Comparison of ENCODE assay signal across 17 cellular contexts in genomic region chr1:150763018-150763417, GRCh38. TPM values are rescaled to one million over a fixed set of nuclear protein-coding genes. Genes with fewer than 3 reads are reported as not detected.
DNase-seq lines count a peak whose midpoint lies in the region; ATAC-seq and TF ChIP-seq lines count a peak whose summit lies in the region.
"Had no signal": no experiment of that assay in that cellular context is flagged by ENCODE, and none has a peak within 500 bp of the region (broad histone marks: within the 10 kb centered on the region; RNA-seq: fewer than 3 reads in every experiment).

No MANE protein-coding gene starts in this region.

- no peak overlapping the region for H2AFZ ChIP-seq in SU-DHL-6 (ENCODE audit: low read depth, low read length, severe bottlenecking)

- no peak for ATAC-seq in lower lobe of right lung
- no peak for ATAC-seq in GM18511 (IDR thresholded peaks at IDR 0.05; ENCODE audit: unreplicated experiment)
- ATAC-seq: stimulated activated effector memory CD8-positive, alpha-beta T cell treated with anti-CD3 and anti-CD28 coated beads, Interleukin-12 subunit alpha, Interleukin-12 subunit beta, amount 100 ng/mL, for 72 hours had no signal

- H3K4me1 ChIP-seq in lower lobe of right lung (peaks cover 35% of the 10 kb centered on the region), ascending aorta (no peaks in the 10 kb centered on the region)
- H3K4me1 ChIP-seq: right atrium auricular region had no signal

- H4K20me1 ChIP-seq in SU-DHL-6 (ENCODE audit: low read depth, low read length), result no peaks in the 10 kb centered on the region

- no peaks in the 10 kb centered on the region for H3K9me3 Mint-ChIP-seq in activated naive CD8-positive, alpha-beta T cell (ENCODE audit: low read depth)
- H3K9me3 Mint-ChIP-seq in activated naive CD8-positive, alpha-beta T cell treated with anti-CD3 and anti-CD28 coated beads for 36 hours, result peaks cover 3% of the 10 kb centered on the region
- H3K9me3 Mint-ChIP-seq: stimulated activated effector memory CD8-positive, alpha-beta T cell treated with anti-CD3 and anti-CD28 coated beads, Interleukin-12 subunit alpha, Interleukin-12 subunit beta, amount 100 ng/mL, for 72 hours had no signal

- H3K27me3 ChIP-seq in SU-DHL-6 (ENCODE audit: low read length) (no peaks in the 10 kb centered on the region), lower lobe of right lung (ENCODE audit: low read depth) (no peaks in the 10 kb centered on the region), ascending aorta (no peaks in the 10 kb centered on the region)
- H3K27me3 ChIP-seq: right atrium auricular region, transverse colon had no signal

- H3K9me3 ChIP-seq in SU-DHL-6 (ENCODE audit: insufficient read depth, low read length), result no peaks in the 10 kb centered on the region
- H3K9me3 ChIP-seq in lower lobe of right lung, result no peaks in the 10 kb centered on the region
- H3K9me3 ChIP-seq in ascending aorta, result no peaks in the 10 kb centered on the region
- H3K9me3 ChIP-seq: right atrium auricular region, transverse colon had no signal

- no peak for TF ChIP-seq CTCF in SU-DHL-6 (IDR thresholded peaks at IDR 0.05; ENCODE audit: insufficient read depth, low read length, poor library complexity, severe bottlenecking)
- TF ChIP-seq CTCF in lower lobe of right lung (IDR thresholded peaks at IDR 0.05), result no peak
- TF ChIP-seq CTCF in ascending aorta (IDR thresholded peaks at IDR 0.05), result no peak

- H3K4me3 ChIP-seq in SU-DHL-6 (ENCODE audit: insufficient read depth, low read length, poor library complexity, severe bottlenecking) (no peak overlapping the region), lower lobe of right lung (peak overlapping the region; percentile 55), ascending aorta (no peak overlapping the region)
- H3K4me3 ChIP-seq: right atrium auricular region had no signal

- peaks cover 14% of the 10 kb centered on the region; the same call in 1 of the 2 replicates for H3K36me3 ChIP-seq in SU-DHL-6 (ENCODE audit: low read length)
- H3K36me3 ChIP-seq in lower lobe of right lung, result peaks cover 4% of the 10 kb centered on the region
- no peaks in the 10 kb centered on the region for H3K36me3 ChIP-seq in ascending aorta
- H3K36me3 ChIP-seq: right atrium auricular region had no signal

- peaks cover 66% of the 10 kb centered on the region for H3K79me2 ChIP-seq in SU-DHL-6 (ENCODE audit: insufficient read depth, low read length)

- peak overlapping the region; percentile 54 for H3K27ac Mint-ChIP-seq in activated naive CD8-positive, alpha-beta T cell
- H3K27ac Mint-ChIP-seq in activated naive CD8-positive, alpha-beta T cell treated with anti-CD3 and anti-CD28 coated beads for 36 hours, result no peak overlapping the region
- H3K27ac Mint-ChIP-seq: H9 had no signal

- intact Hi-C loops in lower lobe of right lung (cut with DNase I) (no loop called here), ascending aorta (cut with DNase I) (no loop called here)

- H3K27ac ChIP-seq in SU-DHL-6 (ENCODE audit: low read depth, low read length), result peak overlapping the region; percentile 53; the same call in 1 of the 2 replicates
- H3K27ac ChIP-seq in lower lobe of right lung, result no peak overlapping the region
- no peak overlapping the region for H3K27ac ChIP-seq in ascending aorta
- H3K27ac ChIP-seq: right atrium auricular region had no signal

- H3K4me2 ChIP-seq in SU-DHL-6 (ENCODE audit: low read depth, low read length, poor library complexity, severe bottlenecking), result peak overlapping the region; percentile 89

- H3K27me3 Mint-ChIP-seq in activated naive CD8-positive, alpha-beta T cell, result no peaks in the 10 kb centered on the region
- no peaks in the 10 kb centered on the region for H3K27me3 Mint-ChIP-seq in activated naive CD8-positive, alpha-beta T cell treated with anti-CD3 and anti-CD28 coated beads for 36 hours

- no peak for DNase-seq in activated naive CD8-positive, alpha-beta T cell treated with anti-CD3 and anti-CD28 coated beads for 36 hours
- DNase-seq in lower lobe of right lung (no peak), ascending aorta (ENCODE audit: low spot score in 2 of 2) (no peak), NCI-H510A treated with DMSO at 0.1 percent for 48 hours (lab: John Stamatoyannopoulos, UW) (no peak), NCI-H226 (no peak)
- DNase-seq: activated T-cell treated with anti-CD3 and anti-CD28 coated beads for 4 hours; H9; NCI-H1930; NCI-H446 treated with DMSO at 0.1 percent for 48 hours; occipital lobe; stimulated activated CD4-positive, alpha-beta T cell treated with anti-CD3 and anti-CD28 coated beads, Interleukin-15, amount 100 ng/mL, for 24 hours; transverse colon had no signal

- peaks cover 8% of the 10 kb centered on the region; the same call in 1 of the 2 replicates for H3F3A ChIP-seq in SU-DHL-6 (ENCODE audit: insufficient read depth)

- peaks cover 17% of the 10 kb centered on the region for H3K36me3 Mint-ChIP-seq in activated naive CD8-positive, alpha-beta T cell
- H3K36me3 Mint-ChIP-seq in activated naive CD8-positive, alpha-beta T cell treated with anti-CD3 and anti-CD28 coated beads for 36 hours, result peaks cover 38% of the 10 kb centered on the region

- no peaks in the 10 kb centered on the region for H3K9me2 ChIP-seq in SU-DHL-6 (replicated peaks; ENCODE audit: insufficient read depth, low read length)

- peaks cover 50% of the 10 kb centered on the region for H3K4me1 Mint-ChIP-seq in activated naive CD8-positive, alpha-beta T cell (ENCODE audit: low read depth)
- H3K4me1 Mint-ChIP-seq in activated naive CD8-positive, alpha-beta T cell treated with anti-CD3 and anti-CD28 coated beads for 36 hours, result peaks cover 35% of the 10 kb centered on the region
- H3K4me1 Mint-ChIP-seq: H9 had no signal

- peak overlapping the region; percentile 48 for H3K4me3 Mint-ChIP-seq in activated naive CD8-positive, alpha-beta T cell
- no peak overlapping the region for H3K4me3 Mint-ChIP-seq in activated naive CD8-positive, alpha-beta T cell treated with anti-CD3 and anti-CD28 coated beads for 36 hours
- H3K4me3 Mint-ChIP-seq: H9 had no signal

- H3K9ac ChIP-seq in SU-DHL-6 (ENCODE audit: low read length), result no peak overlapping the region

RNA-seq across cellular contexts. Expression of gene CTSS, which starts 2.6 kb away (rescaled TPM):
- 10 to 100 TPM; 38.5 to 38.9 TPM for total RNA-seq in activated naive CD8-positive, alpha-beta T cell treated with anti-CD3 and anti-CD28 coated beads for 36 hours
- total RNA-seq in lower lobe of right lung, result 824 TPM
- total RNA-seq in ascending aorta, result 32.1 TPM
- total RNA-seq: H9 had no signal

RNA-seq across cellular contexts. Expression of gene HORMAD1, which starts 42.3 kb away (rescaled TPM):
- not detected for total RNA-seq in activated naive CD8-positive, alpha-beta T cell treated with anti-CD3 and anti-CD28 coated beads for 36 hours
- 2.7 TPM for total RNA-seq in lower lobe of right lung
- not detected for total RNA-seq in ascending aorta
- total RNA-seq: H9 had no signal

RNA-seq across cellular contexts. Expression of gene CTSK, which starts 45.0 kb away (rescaled TPM):
- total RNA-seq in activated naive CD8-positive, alpha-beta T cell treated with anti-CD3 and anti-CD28 coated beads for 36 hours, result 1 to 10 TPM; 2.4 to 2.6 TPM
- total RNA-seq in lower lobe of right lung (29.4 TPM), ascending aorta (44.0 TPM)

Comparison
In these comparisons a context has a peak if more than half of its experiments do, and no peak if none do; other contexts are left out.
1. RNA of gene CTSS, which starts 2.6 kb away (total RNA-seq): 824 TPM in lower lobe of right lung (single experiment); 38.5 to 38.9 TPM in activated naive CD8-positive, alpha-beta T cell treated with anti-CD3 and anti-CD28 coated beads for 36 hours and 32.1 TPM in ascending aorta (single experiment); every median in the first group is over 10 times any median in the second.